20 cellular contexts compared by ENCODE assay signal in the genomic region with DNA sequence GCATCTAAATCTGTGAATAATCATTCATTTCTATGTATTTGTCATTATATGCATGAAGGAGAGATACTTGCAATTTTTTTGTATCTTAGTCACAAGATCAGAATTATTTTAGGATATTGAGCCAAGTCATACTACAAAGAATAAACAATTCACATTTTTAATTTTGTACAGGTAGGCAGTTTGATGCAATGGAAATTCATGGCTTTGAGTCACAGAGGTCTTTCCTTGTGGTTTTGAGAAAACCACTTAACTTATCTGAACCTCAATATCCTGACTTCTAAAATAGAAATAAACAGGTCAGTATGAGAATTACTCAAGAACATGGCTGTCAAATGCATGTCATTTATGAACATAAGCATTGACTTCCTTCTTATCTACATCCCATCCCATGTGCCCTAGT.
DNase-seq lines count a peak whose midpoint lies in the region; ATAC-seq and TF ChIP-seq lines count a peak whose summit lies in the region.
"Had no signal": no experiment of that assay in that cellular context is flagged by ENCODE, and none has a peak within 500 bp of the region (broad histone marks: within the 10 kb centered on the region; RNA-seq: fewer than 3 reads in every experiment).

No MANE protein-coding gene starts in this region.

- no peak for DNase-seq in stimulated activated naive CD8-positive, alpha-beta T cell treated with anti-CD3 and anti-CD28 coated beads, Interleukin-15, amount 100 ng/mL, for 72 hours
- DNase-seq in stimulated activated naive CD8-positive, alpha-beta T cell treated with anti-CD3 and anti-CD28 coated beads, Interleukin-15, Interleukin-2, amounts not matched to agents 100 U/mL and 50 U/mL, for 24 hours = no peak
- DNase-seq in RWPE2 (ENCODE audit: low spot score) = no peak
- peak; percentile 45 for DNase-seq in epithelial cell of prostate (ENCODE audit: low read depth, low spot score)
- no peak for DNase-seq in NCI-H187 (lab: John Stamatoyannopoulos, UW)
- DNase-seq in NCI-H510A (lab: John Stamatoyannopoulos, UW) = no peak
- no peak for DNase-seq in foreskin melanocyte
- DNase-seq in lower lobe of right lung = no peak
- DNase-seq: activated CD4-positive, alpha-beta T cell treated with anti-CD3 and anti-CD28 coated beads, Interleukin-2, amount 50 U/mL, for 48 hours; anterior cingulate cortex; colonic mucosa; foreskin fibroblast; HCEC 1CT; NCI-H2081; posterior cingulate gyrus; stimulated activated CD4-positive, alpha-beta T cell treated with anti-CD3 and anti-CD28 coated beads, Interleukin-2, amount 100 ng/mL, for 48 hours had no signal

- no peak for TF ChIP-seq CTCF in RWPE2 (IDR thresholded peaks at IDR 0.05; ENCODE audit: poor library complexity, severe bottlenecking)
- no peak for TF ChIP-seq CTCF in lower lobe of right lung (IDR thresholded peaks at IDR 0.05)

- H3K36me3 ChIP-seq in RWPE2 (ENCODE audit: low read depth) (no peaks in the 10 kb centered on the region), lower lobe of right lung (no peaks in the 10 kb centered on the region)
- H3K36me3 ChIP-seq: BLaER1 treated with 17β-estradiol and CSF1 and Interleukin-3, amounts not matched to agents 10 nM and 100 nM; colonic mucosa had no signal

- ATAC-seq in stimulated activated naive CD8-positive, alpha-beta T cell treated with anti-CD3 and anti-CD28 coated beads, Interleukin-15, amount 100 ng/mL, for 72 hours = peak; percentile 55
- no peak for ATAC-seq in stimulated activated naive CD8-positive, alpha-beta T cell treated with anti-CD3 and anti-CD28 coated beads, Interleukin-15, Interleukin-2, amounts not matched to agents 100 U/mL and 50 U/mL, for 24 hours
- ATAC-seq in RWPE2 (ENCODE audit: low read depth) (peak; percentile 82), lower lobe of right lung (no peak)
- ATAC-seq: A549 had no signal

- H3K4me3 ChIP-seq in RWPE2 (ENCODE audit: severe bottlenecking) (no peak overlapping the region), lower lobe of right lung (no peak overlapping the region)
- H3K4me3 ChIP-seq: A549; BLaER1 treated with 17β-estradiol and CSF1 and Interleukin-3, amounts not matched to agents 10 nM and 100 nM; colonic mucosa had no signal

- no peak overlapping the region for H3K27ac Mint-ChIP-seq in stimulated activated naive CD8-positive, alpha-beta T cell treated with anti-CD3 and anti-CD28 coated beads, Interleukin-15, amount 100 ng/mL, for 72 hours

- H3K27me3 Mint-ChIP-seq in stimulated activated naive CD8-positive, alpha-beta T cell treated with anti-CD3 and anti-CD28 coated beads, Interleukin-15, amount 100 ng/mL, for 72 hours = peaks cover 14% of the 10 kb centered on the region

- H3K9me3 ChIP-seq in RWPE2 (ENCODE audit: severe bottlenecking) (no peaks in the 10 kb centered on the region), lower lobe of right lung (no peaks in the 10 kb centered on the region)
- H3K9me3 ChIP-seq: A549; BLaER1 treated with 17β-estradiol and CSF1 and Interleukin-3, amounts not matched to agents 10 nM and 100 nM; colonic mucosa had no signal

- H3K27ac ChIP-seq in RWPE2 (ENCODE audit: poor library complexity, severe bottlenecking) (peak overlapping the region; percentile 88), epithelial cell of prostate (peak overlapping the region; percentile 61), lower lobe of right lung (no peak overlapping the region)
- H3K27ac ChIP-seq: A549; BLaER1 treated with 17β-estradiol and CSF1 and Interleukin-3, amounts not matched to agents 10 nM and 100 nM; colonic mucosa; VCaP had no signal

- peaks cover 10% of the 10 kb centered on the region for H3K4me1 Mint-ChIP-seq in stimulated activated naive CD8-positive, alpha-beta T cell treated with anti-CD3 and anti-CD28 coated beads, Interleukin-15, amount 100 ng/mL, for 72 hours

- no peaks in the 10 kb centered on the region for H3K27me3 ChIP-seq in RWPE2 (ENCODE audit: insufficient read depth, poor library complexity, severe bottlenecking)
- no peaks in the 10 kb centered on the region for H3K27me3 ChIP-seq in lower lobe of right lung (ENCODE audit: low read depth)
- H3K27me3 ChIP-seq: colonic mucosa had no signal

- H3K4me1 ChIP-seq in RWPE2 (ENCODE audit: insufficient read depth, poor library complexity, severe bottlenecking) = peaks cover 32% of the 10 kb centered on the region
- no peaks in the 10 kb centered on the region for H3K4me1 ChIP-seq in lower lobe of right lung
- H3K4me1 ChIP-seq: A549, colonic mucosa had no signal

- H3K9me3 Mint-ChIP-seq in stimulated activated naive CD8-positive, alpha-beta T cell treated with anti-CD3 and anti-CD28 coated beads, Interleukin-15, amount 100 ng/mL, for 72 hours = peaks cover 0 to 7% of the 10 kb centered on the region in 2 donors
- H3K9me3 Mint-ChIP-seq: nephron had no signal

- intact Hi-C loops in lower lobe of right lung (cut with DNase I) = no loop called here

- no peak overlapping the region for H3K4me3 Mint-ChIP-seq in stimulated activated naive CD8-positive, alpha-beta T cell treated with anti-CD3 and anti-CD28 coated beads, Interleukin-15, amount 100 ng/mL, for 72 hours
- H3K4me3 Mint-ChIP-seq: nephron had no signal

Comparison
In these comparisons a context has a peak if more than half of its experiments do, and no peak if none do; other contexts are left out.
1. ATAC-seq: peak in stimulated activated naive CD8-positive, alpha-beta T cell treated with anti-CD3 and anti-CD28 coated beads, Interleukin-15, amount 100 ng/mL, for 72 hours (single experiment) and RWPE2 (single experiment); none in stimulated activated naive CD8-positive, alpha-beta T cell treated with anti-CD3 and anti-CD28 coated beads, Interleukin-15, Interleukin-2, amounts not matched to agents 100 U/mL and 50 U/mL, for 24 hours (single experiment) and lower lobe of right lung (0 of 2).